In the genomic region with DNA sequence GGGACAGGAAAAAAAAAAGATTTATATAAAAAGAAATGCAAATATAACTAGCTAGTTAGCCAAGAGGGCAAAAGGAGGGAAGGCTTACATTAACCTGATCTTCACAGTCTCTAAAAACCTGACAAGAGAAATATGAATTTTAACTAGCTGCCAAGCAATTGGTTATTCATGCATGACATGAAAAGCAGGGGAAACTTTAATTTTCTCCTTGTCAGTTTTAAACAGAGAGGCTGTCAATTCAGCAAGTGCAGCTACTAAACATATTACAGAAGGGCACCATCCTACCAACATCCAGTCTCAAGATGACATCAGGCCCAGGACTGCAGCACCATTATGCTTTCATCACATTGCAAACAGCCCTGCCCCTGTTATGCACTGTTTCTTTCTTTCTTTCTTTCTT, we compare ENCODE assay signal across 14 cellular contexts. TPM values are rescaled to one million over a fixed set of nuclear protein-coding genes. Genes with fewer than 3 reads are reported as not detected.
A peak's percentile ranks its signal among the peaks of the same experiment; 100 is the strongest.
DNase-seq lines count a peak whose midpoint lies in the region; ATAC-seq and TF ChIP-seq lines count a peak whose summit lies in the region.
"Had no signal": no experiment of that assay in that cellular context is flagged by ENCODE, and none has a peak within 500 bp of the region (broad histone marks: within the 10 kb centered on the region; RNA-seq: fewer than 3 reads in every experiment).

No MANE protein-coding gene starts in this region.

- TF ChIP-seq CTCF in VCaP (conservative IDR thresholded peaks at IDR 0.05) (no peak), endodermal cell (conservative IDR thresholded peaks at IDR 0.05) (no peak), neural progenitor cell (IDR thresholded peaks at IDR 0.05) (no peak)

- H3K9me3 ChIP-seq in endodermal cell (ENCODE audit: control insufficient read depth, low read length): no peaks in the 10 kb centered on the region
- no peaks in the 10 kb centered on the region for H3K9me3 ChIP-seq in neural progenitor cell (ENCODE audit: low read depth)
- H3K9me3 ChIP-seq: Caco-2 had no signal

- H3K27ac Mint-ChIP-seq in endodermal cell: no peak overlapping the region
- H3K27ac Mint-ChIP-seq in neural progenitor cell: peak overlapping the region; percentile 46
- H3K27ac Mint-ChIP-seq: CD4-positive, alpha-beta memory T cell; H9 had no signal

- H3K27ac ChIP-seq in VCaP (peak overlapping the region; percentile 67), endodermal cell (ENCODE audit: low read depth, low read length) (peak overlapping the region; percentile 16), neural progenitor cell (no peak overlapping the region)
- H3K27ac ChIP-seq: GM23248 had no signal

- H3K4me3 Mint-ChIP-seq in endodermal cell: no peak overlapping the region
- no peak overlapping the region for H3K4me3 Mint-ChIP-seq in neural progenitor cell
- H3K4me3 Mint-ChIP-seq: CD4-positive, alpha-beta memory T cell; H9 had no signal

- H3K9ac ChIP-seq in endodermal cell (ENCODE audit: extremely low read depth, low read length, poor library complexity, severe bottlenecking) (no peak overlapping the region), neural progenitor cell (no peak overlapping the region)
- H3K9ac ChIP-seq: GM23248 had no signal

- H3K27me3 Mint-ChIP-seq in endodermal cell (ENCODE audit: insufficient read depth) (peaks cover 2% of the 10 kb centered on the region), neural progenitor cell (ENCODE audit: insufficient read depth, low read depth) (peaks cover 13% of the 10 kb centered on the region)

- H3K4me1 Mint-ChIP-seq in endodermal cell (peaks cover 20% of the 10 kb centered on the region), neural progenitor cell (peaks cover 43% of the 10 kb centered on the region)
- H3K4me1 Mint-ChIP-seq: CD4-positive, alpha-beta memory T cell had no signal

- no peak overlapping the region for H3K4me3 ChIP-seq in endodermal cell (ENCODE audit: low read length)
- no peak overlapping the region for H3K4me3 ChIP-seq in neural progenitor cell
- H3K4me3 ChIP-seq: GM23248 had no signal

- H3K36me3 ChIP-seq in endodermal cell (ENCODE audit: control insufficient read depth, insufficient read depth, low read length): no peaks in the 10 kb centered on the region
- no peaks in the 10 kb centered on the region for H3K36me3 ChIP-seq in neural progenitor cell

- H3F3A ChIP-seq in neural progenitor cell (ENCODE audit: low read depth): peaks cover 10% of the 10 kb centered on the region

- H3K9me3 Mint-ChIP-seq in endodermal cell: no peaks in the 10 kb centered on the region
- peaks cover 3% of the 10 kb centered on the region for H3K9me3 Mint-ChIP-seq in neural progenitor cell
- H3K9me3 Mint-ChIP-seq: CD4-positive, alpha-beta memory T cell; H9 had no signal

- no peaks in the 10 kb centered on the region for H3K27me3 ChIP-seq in endodermal cell (ENCODE audit: control insufficient read depth, insufficient read depth, low read length, poor library complexity, severe bottlenecking)
- H3K27me3 ChIP-seq in neural progenitor cell: no peaks in the 10 kb centered on the region

- no peak for ATAC-seq in HG02938 (IDR thresholded peaks at IDR 0.05; ENCODE audit: unreplicated experiment)
- ATAC-seq: HCT116 had no signal

- H3K4me2 ChIP-seq in neural progenitor cell: no peak overlapping the region

- DNase-seq in endodermal cell: no peak
- DNase-seq in neural progenitor cell (ENCODE audit: low spot score): no peak
- DNase-seq in activated T-cell treated with anti-CD3 and anti-CD28 coated beads, Interleukin-2, amount 50 U/mL, for 48 hours: no peak
- no peak for DNase-seq in COLO829 (ENCODE audit: low spot score)
- DNase-seq: C1 segment of cervical spinal cord; Caco-2; CD4-positive, alpha-beta memory T cell; DMS153; DND-41; GM23248; H9 had no signal

- H4K20me1 ChIP-seq in neural progenitor cell (ENCODE audit: low read depth): no peaks in the 10 kb centered on the region

- no peaks in the 10 kb centered on the region for H3K4me1 ChIP-seq in endodermal cell (ENCODE audit: control insufficient read depth, insufficient read depth, low read length)
- H3K4me1 ChIP-seq in neural progenitor cell: peaks cover 39% of the 10 kb centered on the region
- H3K4me1 ChIP-seq: Caco-2 had no signal

- H3K36me3 Mint-ChIP-seq in endodermal cell (ENCODE audit: low read depth) (no peaks in the 10 kb centered on the region), neural progenitor cell (no peaks in the 10 kb centered on the region)
- H3K36me3 Mint-ChIP-seq: CD4-positive, alpha-beta memory T cell had no signal

- H2AFZ ChIP-seq in neural progenitor cell (replicated peaks): no peak overlapping the region
- H2AFZ ChIP-seq: GM23248 had no signal

- no peaks in the 10 kb centered on the region for H3K79me2 ChIP-seq in neural progenitor cell (ENCODE audit: low read depth)

RNA-seq across cellular contexts. Expression of gene CBR4, which starts 38.8 kb away (rescaled TPM):
- total RNA-seq in endodermal cell: 10 to 100 TPM; 39.0 to 55.6 TPM
- 26.1 TPM for polyA plus RNA-seq in endodermal cell (2013, experiment 1 of 2)
- polyA plus RNA-seq in endodermal cell (2013, experiment 2 of 2): 25.4 TPM
- 55.5 and 66.4 TPM in 2 replicates for total RNA-seq in neural progenitor cell (ENCODE audit: low replicate concordance)
